ENCODE assay signal across 15 cellular contexts in genomic region chr9:8053501-8053900, GRCh38.
"Had no signal": no experiment of that assay in that cellular context is flagged by ENCODE, and none has a peak within 500 bp of the region (broad histone marks: within the 10 kb centered on the region; RNA-seq: fewer than 3 reads in every experiment).

No MANE protein-coding gene starts in this region.

- H3K27me3 Mint-ChIP-seq: stimulated activated naive CD8-positive, alpha-beta T cell treated with anti-CD3 and anti-CD28 coated beads, Interleukin-15, amount 100 ng/mL, for 72 hours had no signal

- H3K9me3 ChIP-seq: lower lobe of right lung, pancreas, right lobe of liver, suprapubic skin had no signal

- ATAC-seq: left ventricle myocardium superior; lower lobe of right lung; pancreas; stimulated activated naive CD8-positive, alpha-beta T cell treated with anti-CD3 and anti-CD28 coated beads, Interleukin-15, amount 100 ng/mL, for 72 hours had no signal

- H3K4me3 Mint-ChIP-seq: immature natural killer cell; nephron; stimulated activated naive CD8-positive, alpha-beta T cell treated with anti-CD3 and anti-CD28 coated beads, Interleukin-15, amount 100 ng/mL, for 72 hours had no signal

- H3K36me3 ChIP-seq: lower lobe of right lung, pancreas, right lobe of liver, suprapubic skin, transverse colon had no signal

- H3K27ac ChIP-seq: lower lobe of right lung, pancreas, right lobe of liver, suprapubic skin, transverse colon had no signal

- H3K27ac Mint-ChIP-seq: nephron had no signal

- DNase-seq: cortex of kidney; hypothalamus; immature natural killer cell; islet precursor cell; left ventricle myocardium superior; lower lobe of right lung; occipital lobe; right lobe of liver; stimulated activated CD4-positive, alpha-beta T cell treated with anti-CD3 and anti-CD28 coated beads, Interleukin-4, amount 100 ng/mL, for 4 hours; stimulated activated naive CD4-positive, alpha-beta T cell; stimulated activated naive CD8-positive, alpha-beta T cell treated with anti-CD3 and anti-CD28 coated beads, Interleukin-15, amount 100 ng/mL, for 72 hours; transverse colon had no signal

- H3K4me1 Mint-ChIP-seq: immature natural killer cell; nephron; stimulated activated naive CD8-positive, alpha-beta T cell treated with anti-CD3 and anti-CD28 coated beads, Interleukin-15, amount 100 ng/mL, for 72 hours had no signal

- H3K4me3 ChIP-seq: lower lobe of right lung, pancreas, right lobe of liver, suprapubic skin, transverse colon had no signal

- H3K27me3 ChIP-seq: pancreas, right lobe of liver, suprapubic skin, transverse colon had no signal

- H3K4me1 ChIP-seq: lower lobe of right lung, pancreas, right lobe of liver, suprapubic skin, transverse colon had no signal
